In genomic region chr4:99947608-99948007, GRCh38 we compare ENCODE assay signal across 1 cellular context.
TF ChIP-seq lines count a peak whose summit lies in the region.

No MANE protein-coding gene starts in this region.

TF ChIP-seq in K562, 482 proteins besides CTCF, POLR2A, EP300 and RAD21:
- TF ChIP-seq SRSF7 (optimal IDR thresholded peaks at IDR 0.05; ENCODE audit: low read depth, low read length) (no peak), TGIF2 (CRISPR knock-in tag; IDR thresholded peaks at IDR 0.05) (0 out of 2 replicates have a peak, but pooled peaks have one; percentile 19), AFF4 (CRISPR knock-in tag; IDR thresholded peaks at IDR 0.05) (0 out of 2 replicates have a peak, but pooled peaks have one; percentile 24), NCOA4 (IDR thresholded peaks at IDR 0.05; ENCODE audit: partially characterized antibody) (no peak), HSF4 (CRISPR knock-in tag; IDR thresholded peaks at IDR 0.05; ENCODE audit: borderline replicate concordance) (no peak)
